12 cellular contexts compared by ENCODE assay signal in genomic region chr7:55476852-55477780, GRCh38.
DNase-seq lines count a peak whose midpoint lies in the region; ATAC-seq, FAIRE-seq and TF ChIP-seq lines count a peak whose summit lies in the region.
"Had no signal": no experiment of that assay in that cellular context is flagged by ENCODE, and none has a peak within 500 bp of the region (broad histone marks: within the 10 kb centered on the region; RNA-seq: fewer than 3 reads in every experiment).

No MANE protein-coding gene starts in this region.

- no peak overlapping the region for H3K27ac ChIP-seq in H1 (ENCODE audit: low read depth, low read length)
- H3K27ac ChIP-seq in spleen: peak overlapping the region in 2 of 8 donors; percentile 26 to 36
- H3K27ac ChIP-seq: left lung, SK-N-MC, testis had no signal

- H3K9me3 Mint-ChIP-seq in activated CD8-positive, alpha-beta T cell treated with anti-CD3 and anti-CD28 coated beads for 36 hours: no peaks in the 10 kb centered on the region
- H3K9me3 Mint-ChIP-seq in activated CD8-positive, alpha-beta T cell treated with anti-CD3 and anti-CD28 coated beads, Interleukin-2, amount 10 ng/mL, durations not matched to agents 7 days and 5 days (ENCODE audit: insufficient read depth): no peaks in the 10 kb centered on the region
- H3K9me3 Mint-ChIP-seq: WTC11 had no signal

- no peak for FAIRE-seq in H1 (lab: Jason Lieb, UNC)

- H3K27ac Mint-ChIP-seq in activated CD8-positive, alpha-beta T cell treated with anti-CD3 and anti-CD28 coated beads for 36 hours: peak overlapping the region; percentile 50
- H3K27ac Mint-ChIP-seq in activated CD8-positive, alpha-beta T cell treated with anti-CD3 and anti-CD28 coated beads, Interleukin-2, amount 10 ng/mL, durations not matched to agents 7 days and 5 days: no peak overlapping the region
- peak overlapping the region; percentile 92 for H3K27ac Mint-ChIP-seq in T-helper 17 cell

- no peaks in the 10 kb centered on the region for H3K27me3 ChIP-seq in H1 (replicated peaks in 1 of 4; ENCODE audit: control insufficient read depth in 3 of 4, extremely low read depth in 1 of 4, insufficient read depth in 3 of 4, low read length in 3 of 4)
- no peaks in the 10 kb centered on the region for H3K27me3 ChIP-seq in spleen (replicated peaks in 1 of 7)
- H3K27me3 ChIP-seq: left lung, testis had no signal

- ATAC-seq in activated CD8-positive, alpha-beta T cell treated with anti-CD3 and anti-CD28 coated beads for 36 hours: no peak
- ATAC-seq in activated CD8-positive, alpha-beta T cell treated with anti-CD3 and anti-CD28 coated beads, Interleukin-2, amount 10 ng/mL, durations not matched to agents 7 days and 5 days: no peak
- ATAC-seq in T-helper 17 cell (no peak), HG02884 (IDR thresholded peaks at IDR 0.05; ENCODE audit: unreplicated experiment) (no peak)
- ATAC-seq: left lung had no signal

- intact Hi-C loops in activated CD8-positive, alpha-beta T cell treated with anti-CD3 and anti-CD28 coated beads for 36 hours (cut with micrococcal nuclease): no loop called here
- intact Hi-C loops in spleen (cut with DNase I; ENCODE audit: low total_unique reads): no loop called here

- H3K4me1 Mint-ChIP-seq in activated CD8-positive, alpha-beta T cell treated with anti-CD3 and anti-CD28 coated beads for 36 hours (ENCODE audit: low read depth): peaks cover 60% of the 10 kb centered on the region
- H3K4me1 Mint-ChIP-seq in activated CD8-positive, alpha-beta T cell treated with anti-CD3 and anti-CD28 coated beads, Interleukin-2, amount 10 ng/mL, durations not matched to agents 7 days and 5 days (ENCODE audit: low read depth): peaks cover 44% of the 10 kb centered on the region
- H3K4me1 Mint-ChIP-seq in T-helper 17 cell: peaks cover 66% of the 10 kb centered on the region

- peaks cover 0 to 19% of the 10 kb centered on the region in 2 experiments for H4K20me1 ChIP-seq in H1 (replicated peaks in 1 of 2; ENCODE audit: control insufficient read depth in 1 of 2, insufficient read depth in 2 of 2, low read length in 2 of 2)

- H3K14ac ChIP-seq in H1 (ENCODE audit: insufficient read length): no peak overlapping the region

- CTCF ChIA-PET in activated CD8-positive, alpha-beta T cell treated with anti-CD3 and anti-CD28 coated beads for 36 hours (lab: Charles Lee): no interaction called here
- CTCF ChIA-PET in activated CD8-positive, alpha-beta T cell treated with anti-CD3 and anti-CD28 coated beads, Interleukin-2, amount 10 ng/mL, durations not matched to agents 7 days and 5 days (lab: Charles Lee): no interaction called here
- CTCF ChIA-PET in H1 (lab: Charles Lee; ENCODE audit: partially characterized antibody): interaction anchor here (0.7 kb wide), 1 partner anchor 10 kb away, joined by 3 read pairs; no protein-coding TSS in a partner anchor

- H3K36me3 ChIP-seq in H1 (ENCODE audit: control insufficient read depth in 2 of 4, insufficient read depth in 4 of 4, low read length in 3 of 4) (no peaks in the 10 kb centered on the region; a peak in 1 of 8 replicates), spleen (peaks cover 0 to 87% (median 15%) of the 10 kb centered on the region in 6 donors)

- no peak overlapping the region for H2AK5ac ChIP-seq in H1 (ENCODE audit: low read depth, low read length)

- H3K56ac ChIP-seq in H1 (replicated peaks; ENCODE audit: insufficient read length, low read depth, low read length): no peak overlapping the region

- POLR2A ChIA-PET in activated CD8-positive, alpha-beta T cell treated with anti-CD3 and anti-CD28 coated beads for 36 hours (lab: Charles Lee): interaction anchor here (0.6 kb wide), 1 partner anchor 57 kb away, joined by 3 read pairs; no protein-coding TSS in a partner anchor
- POLR2A ChIA-PET in activated CD8-positive, alpha-beta T cell treated with anti-CD3 and anti-CD28 coated beads, Interleukin-2, amount 10 ng/mL, durations not matched to agents 7 days and 5 days (lab: Charles Lee): no interaction called here
- POLR2A ChIA-PET in H1 (lab: Charles Lee; ENCODE audit: partially characterized antibody): no interaction called here

- TF ChIP-seq CTCF in activated CD8-positive, alpha-beta T cell treated with anti-CD3 and anti-CD28 coated beads for 36 hours (IDR thresholded peaks at IDR 0.05): no peak
- TF ChIP-seq CTCF in H1 (IDR thresholded peaks at IDR 0.05; ENCODE audit: control extremely low read depth in 1 of 3, insufficient read depth in 1 of 3, low read depth in 1 of 3, low read length in 3 of 3) (no peak), spleen (IDR thresholded peaks at IDR 0.05 in 8 of 11, conservative IDR thresholded peaks at IDR 0.05 in 3 of 11) (no peak)

- H2BK120ac ChIP-seq in H1 (replicated peaks; ENCODE audit: low read depth, low read length): no peak overlapping the region

- no peak overlapping the region for H3K9ac ChIP-seq in H1 (replicated peaks in 1 of 4; ENCODE audit: extremely low read depth in 1 of 4, low read depth in 3 of 4, low read length in 3 of 4)

- H3K4me2 ChIP-seq in H1 (ENCODE audit: insufficient read depth in 1 of 2, low read depth in 2 of 2, low read length in 2 of 2): no peak overlapping the region

- DNase-seq in activated CD8-positive, alpha-beta T cell treated with anti-CD3 and anti-CD28 coated beads for 36 hours: no peak
- no peak for DNase-seq in activated CD8-positive, alpha-beta T cell treated with anti-CD3 and anti-CD28 coated beads, Interleukin-2, amount 10 ng/mL, durations not matched to agents 7 days and 5 days
- DNase-seq in T-helper 17 cell: no peak
- peak in 1 of 2 experiments; percentile 39 for DNase-seq in H1 (ENCODE audit: low read depth in 1 of 2, low spot score in 2 of 2)
- DNase-seq in spleen: peak; percentile 58
- no peak for DNase-seq in stimulated activated naive CD4-positive, alpha-beta T cell (lab: John Stamatoyannopoulos, UW)
- no peak for DNase-seq in SK-N-DZ (ENCODE audit: low spot score)

- H2BK20ac ChIP-seq in H1 (ENCODE audit: low read length): no peak overlapping the region

- peaks cover 6% of the 10 kb centered on the region for H3K36me3 Mint-ChIP-seq in activated CD8-positive, alpha-beta T cell treated with anti-CD3 and anti-CD28 coated beads for 36 hours (ENCODE audit: low read depth)
- H3K36me3 Mint-ChIP-seq in activated CD8-positive, alpha-beta T cell treated with anti-CD3 and anti-CD28 coated beads, Interleukin-2, amount 10 ng/mL, durations not matched to agents 7 days and 5 days (ENCODE audit: low read depth): peaks cover 18% of the 10 kb centered on the region
- H3K36me3 Mint-ChIP-seq in T-helper 17 cell (ENCODE audit: low read depth): peaks cover 16% of the 10 kb centered on the region
- H3K36me3 Mint-ChIP-seq: WTC11 had no signal

- no peaks in the 10 kb centered on the region for H3K23me2 ChIP-seq in H1 (ENCODE audit: low read depth, low read length)

- H3K4ac ChIP-seq in H1 (replicated peaks; ENCODE audit: insufficient read length, low read depth, low read length): no peak overlapping the region

- H4K91ac ChIP-seq in H1 (replicated peaks; ENCODE audit: insufficient read length, low read length): no peak overlapping the region

- TF ChIP-seq RAD21 in H1 (IDR thresholded peaks at IDR 0.05 in 1 of 2, conservative IDR thresholded peaks at IDR 0.05 in 1 of 2; ENCODE audit: low read depth in 2 of 2, low read length in 2 of 2): no peak

- no peak overlapping the region for H2BK15ac ChIP-seq in H1 (ENCODE audit: low read length)

- no peak overlapping the region for H3K18ac ChIP-seq in H1 (ENCODE audit: extremely low read depth, low read length)

- peaks cover 8% of the 10 kb centered on the region; the same call in 1 of the 2 replicates for H3K79me1 ChIP-seq in H1 (ENCODE audit: low read depth, low read length)

- H3K4me3 ChIP-seq in H1 (ENCODE audit: extremely low read depth in 1 of 4, insufficient read depth in 2 of 4, low read depth in 3 of 4, low read length in 4 of 4): no peak overlapping the region
- no peak overlapping the region for H3K4me3 ChIP-seq in spleen
- H3K4me3 ChIP-seq: left lung, SK-N-MC, testis had no signal

- TF ChIP-seq POLR2A in H1 (IDR thresholded peaks at IDR 0.05; ENCODE audit: control extremely low read depth in 1 of 2, low read depth in 2 of 2, low read length in 2 of 2) (no peak), spleen (IDR thresholded peaks at IDR 0.05) (no peak)

- H3K4me1 ChIP-seq in H1 (replicated peaks in 1 of 4; ENCODE audit: control insufficient read depth in 3 of 4, insufficient read depth in 4 of 4, low read length in 3 of 4) (no peaks in the 10 kb centered on the region; a peak in 1 of 7 replicates), spleen (peaks cover 0 to 41% (median 21%) of the 10 kb centered on the region in 6 donors)
- H3K4me1 ChIP-seq: left lung, testis had no signal

- H4K8ac ChIP-seq in H1 (ENCODE audit: extremely low read depth, insufficient read depth, low read length): no peak overlapping the region

- H3K79me2 ChIP-seq in H1 (ENCODE audit: control insufficient read depth in 1 of 2, insufficient read depth in 2 of 2, low read length in 2 of 2): no peaks in the 10 kb centered on the region

- H2BK12ac ChIP-seq in H1 (ENCODE audit: low read depth, low read length): no peak overlapping the region

- no peak overlapping the region for H4K5ac ChIP-seq in H1 (ENCODE audit: insufficient read length, low read depth, low read length)

- no peaks in the 10 kb centered on the region for H3K27me3 Mint-ChIP-seq in activated CD8-positive, alpha-beta T cell treated with anti-CD3 and anti-CD28 coated beads for 36 hours
- no peaks in the 10 kb centered on the region for H3K27me3 Mint-ChIP-seq in activated CD8-positive, alpha-beta T cell treated with anti-CD3 and anti-CD28 coated beads, Interleukin-2, amount 10 ng/mL, durations not matched to agents 7 days and 5 days (ENCODE audit: low read depth)
- no peaks in the 10 kb centered on the region for H3K27me3 Mint-ChIP-seq in T-helper 17 cell

- 92 to 100% methylated on average over 1 to 19 of the region's 19 CpGs for WGBS in H1 (ENCODE audit: extremely low coverage in 1 of 2, insufficient coverage in 1 of 2, insufficient read length in 1 of 2, insufficient replicate concordance in 2 of 2, low coverage in 1 of 2, low lambda C conversion rate in 2 of 2, missing lambda C conversion rate in 1 of 2), 2 experiments
- WGBS in spleen, 5 donors: 94 to 97% (median 97%) methylated on average over 17 to 19 of the region's 19 CpGs

- no peak for TF ChIP-seq EP300 in H1 (IDR thresholded peaks at IDR 0.05; ENCODE audit: borderline replicate concordance in 1 of 2, low read depth in 2 of 2, low read length in 2 of 2)

- peak overlapping the region; percentile 52; the same call in 1 of the 2 replicates for H2BK5ac ChIP-seq in H1 (ENCODE audit: low read depth, low read length)

- H2AFZ ChIP-seq in H1 (ENCODE audit: low read length): no peak overlapping the region

- H3K23ac ChIP-seq in H1 (ENCODE audit: insufficient read length): no peak overlapping the region

- no peak overlapping the region for H3K4me3 Mint-ChIP-seq in activated CD8-positive, alpha-beta T cell treated with anti-CD3 and anti-CD28 coated beads for 36 hours
- H3K4me3 Mint-ChIP-seq in activated CD8-positive, alpha-beta T cell treated with anti-CD3 and anti-CD28 coated beads, Interleukin-2, amount 10 ng/mL, durations not matched to agents 7 days and 5 days: no peak overlapping the region
- peak overlapping the region; percentile 70 for H3K4me3 Mint-ChIP-seq in T-helper 17 cell
- H3K4me3 Mint-ChIP-seq: WTC11 had no signal

- no peaks in the 10 kb centered on the region for H3K9me3 ChIP-seq in T-helper 17 cell (ENCODE audit: control insufficient read depth, low read length, poor library complexity, severe bottlenecking)
- no peaks in the 10 kb centered on the region for H3K9me3 ChIP-seq in H1 (ENCODE audit: insufficient read depth in 2 of 2, low read depth in 1 of 2, low read length in 1 of 2)
- H3K9me3 ChIP-seq in spleen: no peaks in the 10 kb centered on the region
- H3K9me3 ChIP-seq: left lung, testis had no signal
